8 cellular contexts compared by ENCODE assay signal in genomic region chr17:74744714-74745547, GRCh38. TPM values are rescaled to one million over a fixed set of nuclear protein-coding genes. Genes with fewer than 3 reads are reported as not detected.
A peak's percentile ranks its signal among the peaks of the same experiment; 100 is the strongest.
DNase-seq lines count a peak whose midpoint lies in the region; ATAC-seq, FAIRE-seq and TF ChIP-seq lines count a peak whose summit lies in the region.

No MANE protein-coding gene starts in this region.

- DNase-seq in A549 (ENCODE audit: low read depth in 1 of 2, low spot score in 1 of 2) (peak; percentile 70 to 91), GM13976 (ENCODE audit: low spot score) (peak; percentile 82), NCI-H446 (lab: John Stamatoyannopoulos, UW) (peak; percentile 49 to 82), medulla oblongata (ENCODE audit: extremely low spot score) (peak; percentile 89)
- DNase-seq in activated CD4-positive, alpha-beta memory T cell treated with anti-CD3 and anti-CD28 coated beads, Interleukin-2, amount 10 ng/mL, durations not matched to agents 7 days and 5 days = peak; percentile 89
- peak; percentile 78 for DNase-seq in effector CD4-positive, alpha-beta T cell
- DNase-seq in stimulated activated CD8-positive, alpha-beta memory T cell treated with anti-CD3 and anti-CD28 coated beads, Interleukin-12 subunit alpha, Interleukin-12 subunit beta, amount 100 ng/mL, for 1 hour (ENCODE audit: low read depth) = peak; percentile 70

- 0 out of 5 replicates have a peak, but pooled peaks of 1 of the 2 experiments have one; percentile 2 for TF ChIP-seq EP300 in A549 (IDR thresholded peaks at IDR 0.05)

- H3K9me3 ChIP-seq in A549 = no peaks in the 10 kb centered on the region

- peaks cover 72% of the 10 kb centered on the region for H3K4me1 Mint-ChIP-seq in activated CD4-positive, alpha-beta memory T cell treated with anti-CD3 and anti-CD28 coated beads, Interleukin-2, amount 10 ng/mL, durations not matched to agents 7 days and 5 days

- H3K4me3 Mint-ChIP-seq in activated CD4-positive, alpha-beta memory T cell treated with anti-CD3 and anti-CD28 coated beads, Interleukin-2, amount 10 ng/mL, durations not matched to agents 7 days and 5 days = peak overlapping the region; percentile 8

- H3K4me2 ChIP-seq in A549 = peak overlapping the region; percentile 33; the same call in 1 of the 3 replicates

- no peak overlapping the region for H3K27ac ChIP-seq in A549

- CTCF ChIA-PET in A549 (lab: Yijun Ruan, JAX) = interaction anchor here (0.5 to 21.5 kb wide), 43 partner anchors 8 to 1997 kb away, joined by 3 to 705 read pairs (median 4); partner anchors contain the start of genes CD300LF, NAT9 and RAB37
- CTCF ChIA-PET in activated CD4-positive, alpha-beta memory T cell treated with anti-CD3 and anti-CD28 coated beads, Interleukin-2, amount 10 ng/mL, durations not matched to agents 7 days and 5 days (lab: Charles Lee) = interaction anchor here (0.5 to 4.7 kb wide), 23 partner anchors 8 to 235 kb away, joined by 3 to 77 read pairs (median 6); partner anchors contain the start of genes FDXR, NAT9 and RAB37

- peak; percentile 97 to 98 for TF ChIP-seq RAD21 in A549 (conservative IDR thresholded peaks at IDR 0.05 in 1 of 2, IDR thresholded peaks at IDR 0.05 in 1 of 2)

- H3K4me1 ChIP-seq in A549 = peaks cover 18% of the 10 kb centered on the region

- no peaks in the 10 kb centered on the region for H3K27me3 Mint-ChIP-seq in activated CD4-positive, alpha-beta memory T cell treated with anti-CD3 and anti-CD28 coated beads, Interleukin-2, amount 10 ng/mL, durations not matched to agents 7 days and 5 days

- no peak for FAIRE-seq in A549 (lab: Jason Lieb, UNC)

- peak; percentile 2 to 41; a peak in 3 of 6 replicates for ATAC-seq in A549
- no peak for ATAC-seq in GM21529 (IDR thresholded peaks at IDR 0.05; ENCODE audit: unreplicated experiment)

- H3K27ac Mint-ChIP-seq in activated CD4-positive, alpha-beta memory T cell treated with anti-CD3 and anti-CD28 coated beads, Interleukin-2, amount 10 ng/mL, durations not matched to agents 7 days and 5 days = peak overlapping the region; percentile 91

- H3K9me3 Mint-ChIP-seq in activated CD4-positive, alpha-beta memory T cell treated with anti-CD3 and anti-CD28 coated beads, Interleukin-2, amount 10 ng/mL, durations not matched to agents 7 days and 5 days = no peaks in the 10 kb centered on the region

- TF ChIP-seq POLR2A in A549 (IDR thresholded peaks at IDR 0.05; ENCODE audit: low read length) = no peak

- WGBS in A549 (ENCODE audit: missing lambda C conversion rate) = 54% methylated on average over 24 of the region's 24 CpGs

- H3K36me3 Mint-ChIP-seq in activated CD4-positive, alpha-beta memory T cell treated with anti-CD3 and anti-CD28 coated beads, Interleukin-2, amount 10 ng/mL, durations not matched to agents 7 days and 5 days (ENCODE audit: low read depth) = peaks cover 33% of the 10 kb centered on the region

- in situ Hi-C loops in GM13976 (cut with MboI; ENCODE audit: low sequenced_read_pairs, unreplicated experiment) = no loop called here

- TF ChIP-seq CTCF in A549 (IDR thresholded peaks at IDR 0.05) (peak; percentile 99), GM13976 (IDR thresholded peaks at IDR 0.05; ENCODE audit: borderline replicate concordance, control extremely low read depth, extremely low read depth, insufficient read depth, missing control alignments) (peak; percentile 99)

- POLR2A ChIA-PET in A549 (lab: Yijun Ruan, JAX) = interaction anchor here (0.5 to 1.1 kb wide), 4 partner anchors 9 to 1110 kb away, joined by 3 read pairs; partner anchors contain the start of genes NAT9 and WBP2
- POLR2A ChIA-PET in activated CD4-positive, alpha-beta memory T cell treated with anti-CD3 and anti-CD28 coated beads, Interleukin-2, amount 10 ng/mL, durations not matched to agents 7 days and 5 days (lab: Charles Lee) = interaction anchor here (0.8 to 9.2 kb wide), 11 partner anchors 9 to 128 kb away, joined by 3 to 98 read pairs (median 6); partner anchors contain the start of genes FDXR and NAT9

- no peak overlapping the region for H3K4me3 ChIP-seq in A549

TF ChIP-seq in A549, 52 proteins besides CTCF, POLR2A, EP300 and RAD21 (continues in another document):
- TF ChIP-seq NFE2L2 (conservative IDR thresholded peaks at IDR 0.05; ENCODE audit: low read length) (0 out of 2 replicates have a peak, but pooled peaks have one; percentile 2), NPAS2 (CRISPR knock-in tag; IDR thresholded peaks at IDR 0.05; ENCODE audit: borderline replicate concordance) (no peak), HOXB13 (CRISPR knock-in tag; IDR thresholded peaks at IDR 0.05; ENCODE audit: low read depth) (no peak), RFX5 (IDR thresholded peaks at IDR 0.05) (no peak), ESRRA (IDR thresholded peaks at IDR 0.05; ENCODE audit: borderline replicate concordance, low read length) (no peak), FOSL2 (IDR thresholded peaks at IDR 0.05) (no peak), FOSL2 (CRISPR knock-in tag; IDR thresholded peaks at IDR 0.05) (no peak), CBX8 (IDR thresholded peaks at IDR 0.05) (no peak), MYC (IDR thresholded peaks at IDR 0.05; ENCODE audit: borderline replicate concordance, low read length) (0 out of 2 replicates have a peak, but pooled peaks have one; percentile 45), HOXA7 (CRISPR knock-in tag; IDR thresholded peaks at IDR 0.05) (no peak), E2F6 (IDR thresholded peaks at IDR 0.05; ENCODE audit: borderline replicate concordance, low read depth) (no peak), ZNF302 (CRISPR knock-in tag; IDR thresholded peaks at IDR 0.05) (no peak), RCOR1 (IDR thresholded peaks at IDR 0.05; ENCODE audit: low read depth, low read length) (no peak), CHD2 (IDR thresholded peaks at IDR 0.05; ENCODE audit: low read length, partially characterized antibody) (peak; percentile 27), KDM1A (IDR thresholded peaks at IDR 0.05; ENCODE audit: low read depth) (no peak), HES2 (IDR thresholded peaks at IDR 0.05) (no peak)

RNA-seq across cellular contexts. Expression of gene NHERF1, which starts 3.5 kb away (rescaled TPM):
- polyA plus RNA-seq in A549 (2011; rRNA removed) (50.2 and 51.5 TPM in 2 replicates), A549 (2017; fragmentation: RNase III; extraction: RNeasy Plus Mini Kit Qiagen cat#74134 plus additional on column Dnase treatment) (34.2 to 41.5 TPM (median 40.8 TPM) in 3 replicates)
- 42.4 and 49.5 TPM in 2 replicates for polyA plus RNA-seq in A549 (2012; cell fraction: cytosol; rRNA removed)
- 39.5 and 41.7 TPM in 2 replicates for polyA plus RNA-seq in A549 (2012; cell fraction: nucleus; rRNA removed)
- 48.8 and 51.2 TPM in 2 replicates for polyA minus RNA-seq in A549 (2011; rRNA and poly(A)+ RNA removed)
- 100 to 1,000 TPM; 320 to 328 TPM for total RNA-seq in activated CD4-positive, alpha-beta memory T cell treated with anti-CD3 and anti-CD28 coated beads, Interleukin-2, amount 10 ng/mL, durations not matched to agents 7 days and 5 days

RNA-seq across cellular contexts. Expression of gene RAB37, which starts 7.9 kb away (rescaled TPM):
- polyA plus RNA-seq in A549 (2011; rRNA removed) = 15.8 and 18.7 TPM in 2 replicates
- polyA plus RNA-seq in A549 (2012; cell fraction: cytosol; rRNA removed) = 1.4 and 2.0 TPM in 2 replicates
- 2.5 and 2.9 TPM in 2 replicates for polyA plus RNA-seq in A549 (2012; cell fraction: nucleus; rRNA removed)
- 1.1 to 2.8 TPM (median 2.4 TPM) in 3 replicates for polyA plus RNA-seq in A549 (2017; fragmentation: RNase III; extraction: RNeasy Plus Mini Kit Qiagen cat#74134 plus additional on column Dnase treatment)
- polyA minus RNA-seq in A549 (2011; rRNA and poly(A)+ RNA removed) = 11.6 and 11.7 TPM in 2 replicates
- 10 to 100 TPM; 56.1 to 58.5 TPM for total RNA-seq in activated CD4-positive, alpha-beta memory T cell treated with anti-CD3 and anti-CD28 coated beads, Interleukin-2, amount 10 ng/mL, durations not matched to agents 7 days and 5 days

RNA-seq across cellular contexts. Expression of gene NAT9, which starts 31.2 kb away (rescaled TPM):
- polyA plus RNA-seq in A549 (2011; rRNA removed) (42.9 and 43.4 TPM in 2 replicates), A549 (2017; fragmentation: RNase III; extraction: RNeasy Plus Mini Kit Qiagen cat#74134 plus additional on column Dnase treatment) (63.7 to 74.3 TPM (median 71.4 TPM) in 3 replicates)
- 46.5 and 51.1 TPM in 2 replicates for polyA plus RNA-seq in A549 (2012; cell fraction: cytosol; rRNA removed)
- polyA plus RNA-seq in A549 (2012; cell fraction: nucleus; rRNA removed) = 195 and 238 TPM in 2 replicates
- 48.7 and 56.5 TPM in 2 replicates for polyA minus RNA-seq in A549 (2011; rRNA and poly(A)+ RNA removed)
- 10 to 100 TPM; 32.1 to 32.3 TPM for total RNA-seq in activated CD4-positive, alpha-beta memory T cell treated with anti-CD3 and anti-CD28 coated beads, Interleukin-2, amount 10 ng/mL, durations not matched to agents 7 days and 5 days

RNA-seq across cellular contexts. Expression of gene CD300LF, which starts 32.2 kb away (rescaled TPM):
- not detected in 2 replicates for polyA plus RNA-seq in A549 (2011; rRNA removed)
- polyA plus RNA-seq in A549 (2012; cell fraction: cytosol; rRNA removed) = not detected in 2 replicates
- polyA plus RNA-seq in A549 (2012; cell fraction: nucleus; rRNA removed) = not detected in 2 replicates
- polyA plus RNA-seq in A549 (2017; fragmentation: RNase III; extraction: RNeasy Plus Mini Kit Qiagen cat#74134 plus additional on column Dnase treatment) = not detected in 3 replicates
- not detected in 2 replicates for polyA minus RNA-seq in A549 (2011; rRNA and poly(A)+ RNA removed)
- total RNA-seq in activated CD4-positive, alpha-beta memory T cell treated with anti-CD3 and anti-CD28 coated beads, Interleukin-2, amount 10 ng/mL, durations not matched to agents 7 days and 5 days = not detected
